ENCODE assay signal across 21 cellular contexts in the genomic region with DNA sequence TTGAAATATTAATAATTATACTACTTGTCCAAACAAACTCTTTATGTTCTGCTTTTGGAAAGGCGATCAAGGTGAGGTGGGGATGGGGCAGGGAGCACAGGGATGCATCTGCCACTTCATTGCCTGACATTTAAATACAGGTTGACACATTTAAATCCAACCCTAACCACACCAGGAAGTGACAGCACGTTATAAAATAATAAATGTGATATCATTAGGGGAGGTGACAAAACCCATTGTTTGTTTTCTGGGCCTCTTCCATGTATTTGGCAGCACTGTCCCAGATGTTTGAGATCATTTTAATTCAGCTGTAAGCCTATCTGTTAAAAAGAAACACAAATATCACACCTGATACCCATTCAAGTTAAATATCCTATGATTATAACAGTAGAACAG.
"Had no signal": no experiment of that assay in that cellular context is flagged by ENCODE, and none has a peak within 500 bp of the region (broad histone marks: within the 10 kb centered on the region; RNA-seq: fewer than 3 reads in every experiment).

No MANE protein-coding gene starts in this region.

- H3K9me3 ChIP-seq: body of pancreas, MG63 had no signal

- DNase-seq: activated CD4-positive, alpha-beta T cell treated with anti-CD3 and anti-CD28 coated beads, Interleukin-2, amount 10 ng/mL, durations not matched to agents 24 days and 14 days; activated CD4-positive, alpha-beta T cell treated with anti-CD3 and anti-CD28 coated beads, Interleukin-2, amount 50 U/mL, for 48 hours; activated CD4-positive, CD25-positive, alpha-beta regulatory T cell treated with anti-CD3 and anti-CD28 coated beads, Interleukin-2, amount 50 U/mL, for 72 hours; activated CD8-positive, alpha-beta memory T cell treated with anti-CD3 and anti-CD28 coated beads, Interleukin-2, amount 10 ng/mL, durations not matched to agents 7 days and 5 days; activated effector memory CD4-positive, alpha-beta T cell treated with Interleukin-2 at 50 U/mL for 16 hours; activated naive CD4-positive, alpha-beta T cell; activated T-cell treated with anti-CD3 and anti-CD28 coated beads, Interleukin-2, amount 50 U/mL, for 24 hours; body of pancreas; MG63; MV-4-11; NCI-H1092 treated with DMSO at 0.1 percent for 48 hours; NCI-H1436; NCI-H187 treated with DMSO at 0.1 percent for 48 hours; NCI-H446; NCI-H524; NCI-H82; SHP77 treated with DMSO at 0.1 percent for 48 hours; T-helper 17 cell; T-helper 9 cell had no signal

- H3K36me3 ChIP-seq: ascending aorta, MG63 had no signal

- ATAC-seq: activated CD8-positive, alpha-beta memory T cell treated with anti-CD3 and anti-CD28 coated beads, Interleukin-2, amount 10 ng/mL, durations not matched to agents 7 days and 5 days; body of pancreas; T-helper 17 cell; WTC11 had no signal

- H3K4me1 ChIP-seq: ascending aorta had no signal

- H3K27me3 ChIP-seq: ascending aorta, body of pancreas, MG63 had no signal

- H3K4me3 ChIP-seq: ascending aorta, body of pancreas, MG63 had no signal

- H3K27ac ChIP-seq: ascending aorta, body of pancreas had no signal
